ENCODE assay signal across 23 cellular contexts in the genomic region with DNA sequence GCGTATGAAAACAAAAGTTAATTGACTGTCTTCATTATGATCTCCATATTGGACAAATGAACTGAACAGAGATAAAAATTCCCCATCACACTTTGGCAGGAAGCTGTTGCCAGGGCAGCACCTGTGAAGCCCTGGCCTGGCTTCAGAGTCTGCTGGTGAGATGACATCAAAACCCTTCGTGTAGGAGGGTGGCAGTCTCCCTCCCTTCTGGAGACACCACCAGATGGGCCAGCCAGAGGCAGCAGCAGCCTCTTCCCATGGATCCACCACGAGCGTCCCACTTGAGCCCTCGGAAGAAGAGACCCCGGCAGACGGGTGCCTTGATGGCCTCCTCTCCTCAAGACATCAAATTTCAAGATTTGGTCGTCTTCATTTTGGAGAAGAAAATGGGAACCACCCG. TPM values are rescaled to one million over a fixed set of nuclear protein-coding genes. Genes with fewer than 3 reads are reported as not detected.
"Had no signal": no experiment of that assay in that cellular context is flagged by ENCODE, and none has a peak within 500 bp of the region (broad histone marks: within the 10 kb centered on the region; RNA-seq: fewer than 3 reads in every experiment).

DNTT (plus strand) TSS at position 194 of the 400 bp plus-strand sequence; CDS start at position 258, 64 bp downstream.

- H3K27ac ChIP-seq: epithelial cell of prostate, esophagus muscularis mucosa, gastrocnemius medialis, heart right ventricle, tibial artery, upper lobe of left lung, uterus had no signal

- H3K27me3 ChIP-seq: esophagus muscularis mucosa, upper lobe of left lung, uterus had no signal

- H3K9me3 Mint-ChIP-seq: dendritic cell treated with granulocyte-macrophage colony-stimulating factor and Interleukin-4, amounts not matched to agents 40 ng/mL and 50 ng/mL, for 4 days; effector memory CD8-positive, alpha-beta T cell; natural killer cell had no signal

- H3K9me3 ChIP-seq: esophagus muscularis mucosa, gastrocnemius medialis, heart right ventricle, tibial artery, upper lobe of left lung, uterus had no signal

- DNase-seq: effector memory CD8-positive, alpha-beta T cell; gastrocnemius medialis; heart right ventricle; hypothalamus; mammary epithelial cell; natural killer cell; posterior cingulate gyrus; stimulated activated naive CD4-positive, alpha-beta T cell treated with Interleukin-2 at 50 U/mL for 16 hours; tibial artery; uterus had no signal

- ATAC-seq: effector memory CD8-positive, alpha-beta T cell; gastrocnemius medialis; heart right ventricle; left lobe of liver; natural killer cell; sciatic nerve had no signal

- H3K36me3 ChIP-seq: esophagus muscularis mucosa, gastrocnemius medialis, heart right ventricle, tibial artery, upper lobe of left lung, uterus had no signal

- H3K36me3 Mint-ChIP-seq: natural killer cell had no signal

- H3K4me1 ChIP-seq: gastrocnemius medialis, uterus had no signal

- H3K4me3 ChIP-seq: esophagus muscularis mucosa, gastrocnemius medialis, heart right ventricle, tibial artery, upper lobe of left lung, uterus had no signal

- H3K27ac Mint-ChIP-seq: dendritic cell treated with granulocyte-macrophage colony-stimulating factor and Interleukin-4, amounts not matched to agents 40 ng/mL and 50 ng/mL, for 4 days; effector memory CD8-positive, alpha-beta T cell; natural killer cell had no signal

- H3K4me3 Mint-ChIP-seq: dendritic cell treated with granulocyte-macrophage colony-stimulating factor and Interleukin-4, amounts not matched to agents 40 ng/mL and 50 ng/mL, for 4 days; effector memory CD8-positive, alpha-beta T cell; natural killer cell; neural crest cell had no signal

RNA-seq across cellular contexts. Expression of gene DNTT, which starts in this region (rescaled TPM):
- total RNA-seq: esophagus muscularis mucosa, fibroblast of villous mesenchyme, gastrocnemius medialis, heart right ventricle, left lobe of liver, lower leg skin, mammary epithelial cell, mesenteric fat pad, natural killer cell, neural crest cell, osteocyte, pulmonary artery endothelial cell, sciatic nerve, skeletal muscle tissue, upper lobe of left lung had no signal
- polyA plus RNA-seq: heart right ventricle, mammary epithelial cell had no signal
